16 cellular contexts compared by ENCODE assay signal in the genomic region with DNA sequence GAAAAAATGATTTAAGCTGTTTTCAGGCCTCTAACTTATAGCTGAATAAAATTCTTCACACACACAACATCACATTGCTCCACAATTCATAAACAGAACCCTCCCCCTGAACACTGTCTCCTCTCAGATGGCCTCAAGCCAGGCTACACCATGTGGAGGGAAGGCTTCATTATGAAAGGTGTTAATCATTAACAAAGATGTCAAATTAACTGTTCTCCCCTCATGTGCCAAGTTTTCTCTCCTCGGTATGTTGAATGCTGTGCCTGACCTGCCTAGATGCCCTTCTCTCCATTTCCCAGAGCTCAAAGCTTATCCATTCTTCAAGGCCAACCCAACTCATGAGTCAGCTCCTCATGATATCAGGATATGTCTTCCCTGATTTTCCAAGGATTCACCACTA.
"Had no signal": no experiment of that assay in that cellular context is flagged by ENCODE, and none has a peak within 500 bp of the region (broad histone marks: within the 10 kb centered on the region; RNA-seq: fewer than 3 reads in every experiment).

No MANE protein-coding gene starts in this region.

- H3K4me3 ChIP-seq: coronary artery, left ventricle myocardium inferior, psoas muscle, sigmoid colon, thoracic aorta had no signal

- H3K27ac ChIP-seq: coronary artery, foreskin keratinocyte, left ventricle myocardium inferior, psoas muscle, sigmoid colon, thoracic aorta had no signal

- H3K9me3 ChIP-seq: left ventricle myocardium inferior, psoas muscle, sigmoid colon, thoracic aorta had no signal

- DNase-seq: activated CD4-positive, alpha-beta memory T cell treated with anti-CD3 and anti-CD28 coated beads, Interleukin-2, amount 10 ng/mL, durations not matched to agents 7 days and 5 days; activated CD4-positive, alpha-beta T cell treated with anti-CD3 and anti-CD28 coated beads for 36 hours; activated effector memory CD4-positive, alpha-beta T cell treated with Interleukin-2 at 50 U/mL for 16 hours; activated naive CD4-positive, alpha-beta T cell treated with anti-CD3 and anti-CD28 coated beads, Interleukin-2, amount 50 U/mL, for 16 hours; activated T-cell treated with anti-CD3 and anti-CD28 coated beads, Interleukin-2, amount 50 U/mL, for 4 hours; foreskin keratinocyte; head of caudate nucleus; left ventricle myocardium inferior; natural killer cell; psoas muscle; sigmoid colon; stimulated activated CD4-positive, alpha-beta T cell treated with anti-CD3 and anti-CD28 coated beads, Interleukin-12 subunit alpha, Interleukin-12 subunit beta, amount 100 ng/mL, for 4 hours; stimulated activated CD4-positive, alpha-beta T cell treated with anti-CD3 and anti-CD28 coated beads, Interleukin-2, amount 100 ng/mL, for 24 hours; T-helper 2 cell had no signal

- H3K27me3 ChIP-seq: foreskin keratinocyte, sigmoid colon had no signal

- H3K36me3 ChIP-seq: left ventricle myocardium inferior, sigmoid colon, thoracic aorta had no signal

- H3K4me1 ChIP-seq: foreskin keratinocyte, left ventricle myocardium inferior, psoas muscle, sigmoid colon had no signal
